19 cellular contexts compared by ENCODE assay signal in genomic region chr7:129911790-129912189, GRCh38. TPM values are rescaled to one million over a fixed set of nuclear protein-coding genes. Genes with fewer than 3 reads are reported as not detected.
DNase-seq lines count a peak whose midpoint lies in the region; TF ChIP-seq lines count a peak whose summit lies in the region.
"Had no signal": no experiment of that assay in that cellular context is flagged by ENCODE, and none has a peak within 500 bp of the region (broad histone marks: within the 10 kb centered on the region; RNA-seq: fewer than 3 reads in every experiment).

No MANE protein-coding gene starts in this region.

- DNase-seq in EL (peak; percentile 45), HFFc6 (peak; percentile 44), amniotic epithelial cell (ENCODE audit: low read depth) (peak; percentile 32), islet precursor cell (peak; percentile 17), CD14-positive monocyte (ENCODE audit: low spot score) (no peak), prostate gland (ENCODE audit: low spot score) (no peak), nephron progenitor cell (no peak)
- no peak for DNase-seq in activated CD4-positive, alpha-beta T cell treated with anti-CD3 and anti-CD28 coated beads for 48 hours
- DNase-seq: AML-193, DMS79 treated with DMSO at 0.1 percent for 48 hours, GDM1, NCI-H1417 treated with DMSO at 0.1 percent for 48 hours, NCI-H187 treated with DMSO at 0.1 percent for 48 hours, NCI-H2227 treated with DMSO at 0.1 percent for 48 hours, NCI-H524, NCI-H82, SJCRH30 had no signal

- H3K36me3 ChIP-seq in prostate gland: no peaks in the 10 kb centered on the region

- no peak overlapping the region for H3K4me3 ChIP-seq in prostate gland
- H3K4me3 ChIP-seq: SJCRH30 had no signal

- H3K4me3 Mint-ChIP-seq in HFFc6 (peak overlapping the region; percentile 54; the same call in 1 of the 2 replicates), CD14-positive monocyte (no peak overlapping the region), nephron progenitor cell (no peak overlapping the region)

- no peaks in the 10 kb centered on the region for H3K27me3 Mint-ChIP-seq in HFFc6 (ENCODE audit: insufficient read depth)
- no peaks in the 10 kb centered on the region for H3K27me3 Mint-ChIP-seq in CD14-positive monocyte (ENCODE audit: low read depth in 3 of 3)
- H3K27me3 Mint-ChIP-seq in nephron progenitor cell (ENCODE audit: low read depth, poor library complexity): no peaks in the 10 kb centered on the region

- H3K36me3 Mint-ChIP-seq in HFFc6 (ENCODE audit: low read depth) (peaks cover 44% of the 10 kb centered on the region), CD14-positive monocyte (peaks cover 26 to 43% of the 10 kb centered on the region in 2 donors), nephron progenitor cell (ENCODE audit: low read depth) (peaks cover 91% of the 10 kb centered on the region)

- H3K4me1 ChIP-seq in prostate gland (replicated peaks): peaks cover 12% of the 10 kb centered on the region

- WGBS in prostate gland: 90% methylated on average over 6 of the region's 6 CpGs

- no peaks in the 10 kb centered on the region for H3K27me3 ChIP-seq in prostate gland (replicated peaks; ENCODE audit: insufficient read depth)
- H3K27me3 ChIP-seq: SJCRH30 had no signal

- H3K27ac ChIP-seq in prostate gland: no peak overlapping the region
- H3K27ac ChIP-seq: C4-2B, KMS-11, SJCRH30 had no signal

- no peaks in the 10 kb centered on the region for H3K9me3 ChIP-seq in prostate gland
- H3K9me3 ChIP-seq: SJCRH30 had no signal

- intact Hi-C loops in CD14-positive monocyte (cut with micrococcal nuclease) (no loop called here), prostate gland (cut with DNase I) (no loop called here)

- TF ChIP-seq CTCF in HFFc6 (IDR thresholded peaks at IDR 0.05) (no peak), CD14-positive monocyte (IDR thresholded peaks at IDR 0.05) (no peak), prostate gland (IDR thresholded peaks at IDR 0.05) (no peak), nephron progenitor cell (IDR thresholded peaks at IDR 0.05) (no peak)

- H3K4me1 Mint-ChIP-seq in HFFc6 (ENCODE audit: low read depth) (peaks cover 87% of the 10 kb centered on the region), CD14-positive monocyte (peaks cover 7% of the 10 kb centered on the region), nephron progenitor cell (peaks cover 45% of the 10 kb centered on the region)

- H3K9me3 Mint-ChIP-seq in HFFc6 (no peaks in the 10 kb centered on the region), CD14-positive monocyte (no peaks in the 10 kb centered on the region), nephron progenitor cell (no peaks in the 10 kb centered on the region)

- TF ChIP-seq POLR2A in prostate gland (IDR thresholded peaks at IDR 0.05): no peak

- peak overlapping the region; percentile 80 for H3K27ac Mint-ChIP-seq in HFFc6
- no peak overlapping the region for H3K27ac Mint-ChIP-seq in CD14-positive monocyte
- H3K27ac Mint-ChIP-seq in nephron progenitor cell: no peak overlapping the region

RNA-seq across cellular contexts. Expression of gene UBE2H, which starts 41.0 kb away (rescaled TPM):
- 100 to 1,000 TPM in 4 of 6 experiments, 10 to 100 TPM in 2; 89.7 to 108 (median 105) TPM for total RNA-seq in HFFc6 (2021; fragmentation: NEBNext Ultra II Directional; extraction: Animal tissue kit (Norgen Biotek cat#: 25700))
- 10 to 100 TPM; 12.6 to 26.0 TPM for polyA plus RNA-seq in CD14-positive monocyte
- total RNA-seq in prostate gland: 100 to 1,000 TPM in 1 of 2 donors, 10 to 100 TPM in 1; 78.4 to 105 TPM

Comparison
In these comparisons a context has a peak if more than half of its experiments do, and no peak if none do; other contexts are left out.
1. DNase-seq: peak in EL (single experiment), HFFc6 (single experiment), amniotic epithelial cell (single experiment) and islet precursor cell (single experiment); none in CD14-positive monocyte (single experiment), prostate gland (single experiment), nephron progenitor cell (single experiment) and activated CD4-positive, alpha-beta T cell treated with anti-CD3 and anti-CD28 coated beads for 48 hours (single experiment).